ENCODE assay signal across 23 cellular contexts in genomic region chr19:3453840-3454239, GRCh38. TPM values are rescaled to one million over a fixed set of nuclear protein-coding genes. Genes with fewer than 3 reads are reported as not detected.
DNase-seq lines count a peak whose midpoint lies in the region; ATAC-seq, FAIRE-seq and TF ChIP-seq lines count a peak whose summit lies in the region.
"Had no signal": no experiment of that assay in that cellular context is flagged by ENCODE, and none has a peak within 500 bp of the region (broad histone marks: within the 10 kb centered on the region; RNA-seq: fewer than 3 reads in every experiment).

No MANE protein-coding gene starts in this region.

- no peak overlapping the region for H3K56ac ChIP-seq in H1 (replicated peaks; ENCODE audit: insufficient read length, low read depth, low read length)

- H2AFZ ChIP-seq in H1 (ENCODE audit: low read length) (no peak overlapping the region), osteoblast (ENCODE audit: low read length) (no peak overlapping the region), MM.1S (ENCODE audit: low read length) (no peak overlapping the region)
- H2AFZ ChIP-seq: GM23248 had no signal

- no peak overlapping the region for H3K4me2 ChIP-seq in H1 (ENCODE audit: insufficient read depth in 1 of 2, low read depth in 2 of 2, low read length in 2 of 2)
- H3K4me2 ChIP-seq in osteoblast (ENCODE audit: insufficient read depth, low read length): no peak overlapping the region
- no peak overlapping the region for H3K4me2 ChIP-seq in MM.1S (ENCODE audit: low read depth, low read length)

- no peaks in the 10 kb centered on the region for H3F3A ChIP-seq in MM.1S (ENCODE audit: insufficient read depth, low read length)

- CTCF ChIA-PET in H1 (lab: Charles Lee; ENCODE audit: partially characterized antibody): interaction anchor here (0.6 to 4.8 kb wide), 6 partner anchors 13 to 88 kb away, joined by 3 to 22 read pairs (median 3); no protein-coding TSS in a partner anchor

- POLR2A ChIA-PET in H1 (lab: Charles Lee; ENCODE audit: partially characterized antibody): no interaction called here

- H3K36me3 Mint-ChIP-seq in stimulated activated effector memory CD8-positive, alpha-beta T cell treated with anti-CD3 and anti-CD28 coated beads, Interleukin-12 subunit alpha, Interleukin-12 subunit beta, amount 100 ng/mL, for 72 hours: peaks cover 41% of the 10 kb centered on the region

- H3K79me1 ChIP-seq in H1 (ENCODE audit: low read depth, low read length): no peaks in the 10 kb centered on the region

- no peak for TF ChIP-seq RAD21 in H1 (IDR thresholded peaks at IDR 0.05 in 1 of 2, conservative IDR thresholded peaks at IDR 0.05 in 1 of 2; ENCODE audit: low read depth in 2 of 2, low read length in 2 of 2)

- no peak overlapping the region for H3K27ac Mint-ChIP-seq in stimulated activated effector memory CD8-positive, alpha-beta T cell treated with anti-CD3 and anti-CD28 coated beads, Interleukin-12 subunit alpha, Interleukin-12 subunit beta, amount 100 ng/mL, for 72 hours
- H3K27ac Mint-ChIP-seq: CD4-positive, alpha-beta T cell had no signal

- no peaks in the 10 kb centered on the region for H3K23me2 ChIP-seq in H1 (ENCODE audit: low read depth, low read length)

- no peak overlapping the region for H3K4me3 Mint-ChIP-seq in stimulated activated effector memory CD8-positive, alpha-beta T cell treated with anti-CD3 and anti-CD28 coated beads, Interleukin-12 subunit alpha, Interleukin-12 subunit beta, amount 100 ng/mL, for 72 hours
- H3K4me3 Mint-ChIP-seq: CD4-positive, alpha-beta T cell had no signal

- no peak for TF ChIP-seq CTCF in H1 (IDR thresholded peaks at IDR 0.05; ENCODE audit: control extremely low read depth in 1 of 3, insufficient read depth in 1 of 3, low read depth in 1 of 3, low read length in 3 of 3)
- TF ChIP-seq CTCF in osteoblast (IDR thresholded peaks at IDR 0.05; ENCODE audit: extremely low read depth, low read depth, low read length): no peak
- TF ChIP-seq CTCF in colonic mucosa (IDR thresholded peaks at IDR 0.05): no peak
- TF ChIP-seq CTCF in MM.1S (IDR thresholded peaks at IDR 0.05; ENCODE audit: low read length): no peak

- no peak overlapping the region for H2BK15ac ChIP-seq in H1 (ENCODE audit: low read length)

- no peaks in the 10 kb centered on the region for H3K9me3 Mint-ChIP-seq in stimulated activated effector memory CD8-positive, alpha-beta T cell treated with anti-CD3 and anti-CD28 coated beads, Interleukin-12 subunit alpha, Interleukin-12 subunit beta, amount 100 ng/mL, for 72 hours
- H3K9me3 Mint-ChIP-seq: CD4-positive, alpha-beta T cell had no signal

- TF ChIP-seq EP300 in H1 (IDR thresholded peaks at IDR 0.05; ENCODE audit: borderline replicate concordance in 1 of 2, low read depth in 2 of 2, low read length in 2 of 2): no peak

- H3K4me1 ChIP-seq in H1 (replicated peaks in 1 of 4; ENCODE audit: control insufficient read depth in 3 of 4, insufficient read depth in 4 of 4, low read length in 3 of 4): peaks cover 0 to 12% (median 7%) of the 10 kb centered on the region in 4 experiments; a peak in 6 of 7 replicates
- H3K4me1 ChIP-seq in osteoblast (ENCODE audit: insufficient read depth, low read length): peaks cover 29% of the 10 kb centered on the region
- H3K4me1 ChIP-seq in stomach smooth muscle (ENCODE audit: control insufficient read depth, insufficient read depth, low read length): peaks cover 25% of the 10 kb centered on the region
- no peaks in the 10 kb centered on the region for H3K4me1 ChIP-seq in colonic mucosa
- H3K4me1 ChIP-seq in MM.1S (ENCODE audit: low read length): peaks cover 21% of the 10 kb centered on the region
- H3K4me1 ChIP-seq: BE2C had no signal

- H3K27ac ChIP-seq in H1 (ENCODE audit: low read depth, low read length): no peak overlapping the region
- H3K27ac ChIP-seq in osteoblast (ENCODE audit: low read depth, low read length): peak overlapping the region; percentile 12
- H3K27ac ChIP-seq in stomach smooth muscle (ENCODE audit: low read length): peak overlapping the region; percentile 31
- H3K27ac ChIP-seq in colonic mucosa: no peak overlapping the region
- H3K27ac ChIP-seq in MM.1S (ENCODE audit: low read length): no peak overlapping the region
- H3K27ac ChIP-seq: SK-N-MC had no signal

- no peaks in the 10 kb centered on the region for H3K9me2 ChIP-seq in MM.1S (replicated peaks; ENCODE audit: insufficient read depth, low read length)

- no peak overlapping the region for H2BK5ac ChIP-seq in H1 (ENCODE audit: low read depth, low read length)

- H4K20me1 ChIP-seq in H1 (replicated peaks in 1 of 2; ENCODE audit: control insufficient read depth in 1 of 2, insufficient read depth in 2 of 2, low read length in 2 of 2): peaks cover 0 to 5% of the 10 kb centered on the region in 2 experiments
- peaks cover 46% of the 10 kb centered on the region for H4K20me1 ChIP-seq in osteoblast (ENCODE audit: insufficient read depth, low read length)
- no peaks in the 10 kb centered on the region for H4K20me1 ChIP-seq in MM.1S (ENCODE audit: insufficient read depth, low read length)

- ATAC-seq in stimulated activated effector memory CD8-positive, alpha-beta T cell treated with anti-CD3 and anti-CD28 coated beads, Interleukin-12 subunit alpha, Interleukin-12 subunit beta, amount 100 ng/mL, for 72 hours: no peak
- no peak for ATAC-seq in HG03097 (IDR thresholded peaks at IDR 0.05; ENCODE audit: low FRiP score, unreplicated experiment)
- ATAC-seq: HCT116, Panc1 had no signal

- no peak overlapping the region for H3K4ac ChIP-seq in H1 (replicated peaks; ENCODE audit: insufficient read length, low read depth, low read length)

- H3K4me3 ChIP-seq in H7 (ENCODE audit: insufficient read depth, low read depth, low read length): no peak overlapping the region
- H3K4me3 ChIP-seq in H1 (ENCODE audit: extremely low read depth in 1 of 4, insufficient read depth in 2 of 4, low read depth in 3 of 4, low read length in 4 of 4): no peak overlapping the region
- no peak overlapping the region for H3K4me3 ChIP-seq in osteoblast (ENCODE audit: insufficient read depth, low read length)
- no peak overlapping the region for H3K4me3 ChIP-seq in stomach smooth muscle (ENCODE audit: low read length in 2 of 2)
- no peak overlapping the region for H3K4me3 ChIP-seq in colonic mucosa
- no peak overlapping the region for H3K4me3 ChIP-seq in MM.1S (ENCODE audit: low read length)
- H3K4me3 ChIP-seq: GM23248, SK-N-MC had no signal

- peaks cover 9% of the 10 kb centered on the region for H3K4me1 Mint-ChIP-seq in stimulated activated effector memory CD8-positive, alpha-beta T cell treated with anti-CD3 and anti-CD28 coated beads, Interleukin-12 subunit alpha, Interleukin-12 subunit beta, amount 100 ng/mL, for 72 hours

- intact Hi-C loops in colonic mucosa (cut with DNase I): no loop called here

- H3K27me3 ChIP-seq in H7 (ENCODE audit: control insufficient read depth, insufficient read depth, low read length): peaks cover 6% of the 10 kb centered on the region; the same call in 1 of the 2 replicates
- H3K27me3 ChIP-seq in H1 (replicated peaks in 1 of 4; ENCODE audit: control insufficient read depth in 3 of 4, extremely low read depth in 1 of 4, insufficient read depth in 3 of 4, low read length in 3 of 4): peaks cover 2 to 17% (median 11%) of the 10 kb centered on the region in 4 experiments; a peak in 6 of 7 replicates
- no peaks in the 10 kb centered on the region for H3K27me3 ChIP-seq in osteoblast (ENCODE audit: insufficient read depth, low read length)
- H3K27me3 ChIP-seq in stomach smooth muscle (ENCODE audit: control insufficient read depth in 1 of 2, insufficient read depth in 2 of 2, low read length in 2 of 2): no peaks in the 10 kb centered on the region
- H3K27me3 ChIP-seq in colonic mucosa: no peaks in the 10 kb centered on the region
- peaks cover 73% of the 10 kb centered on the region for H3K27me3 ChIP-seq in MM.1S (replicated peaks; ENCODE audit: insufficient read depth, low read length)
- H3K27me3 ChIP-seq: BE2C had no signal

- no peak overlapping the region for H2BK20ac ChIP-seq in H1 (ENCODE audit: low read length)

- H2BK12ac ChIP-seq in H1 (ENCODE audit: low read depth, low read length): no peak overlapping the region

- no peak overlapping the region for H4K5ac ChIP-seq in H1 (ENCODE audit: insufficient read length, low read depth, low read length)

- peak overlapping the region; percentile 5; the same call in 1 of the 2 replicates for H4K8ac ChIP-seq in H1 (ENCODE audit: extremely low read depth, insufficient read depth, low read length)

- WGBS in H1 (ENCODE audit: extremely low coverage in 1 of 2, insufficient coverage in 1 of 2, insufficient read length in 1 of 2, insufficient replicate concordance in 2 of 2, low coverage in 1 of 2, low lambda C conversion rate in 2 of 2, missing lambda C conversion rate in 1 of 2), 2 experiments: 94% methylated on average over 17 of the region's 25 CpGs; no CpG with 5 or more reads in 1 of the 2 experiments

- H3K9ac ChIP-seq in H1 (replicated peaks in 1 of 4; ENCODE audit: extremely low read depth in 1 of 4, low read depth in 3 of 4, low read length in 3 of 4) (no peak overlapping the region), stomach smooth muscle (ENCODE audit: low read length in 2 of 2) (no peak overlapping the region), colonic mucosa (ENCODE audit: low read depth in 2 of 2, low read length in 2 of 2) (no peak overlapping the region), MM.1S (ENCODE audit: low read length) (no peak overlapping the region)
- H3K9ac ChIP-seq: GM23248 had no signal

- no peak for TF ChIP-seq POLR2A in H1 (IDR thresholded peaks at IDR 0.05; ENCODE audit: control extremely low read depth in 1 of 2, low read depth in 2 of 2, low read length in 2 of 2)

- no peak overlapping the region for H3K18ac ChIP-seq in H1 (ENCODE audit: extremely low read depth, low read length)

- H3K36me3 ChIP-seq in H7 (replicated peaks; ENCODE audit: control insufficient read depth, insufficient read depth, low read length): no peaks in the 10 kb centered on the region
- H3K36me3 ChIP-seq in H1 (ENCODE audit: control insufficient read depth in 2 of 4, insufficient read depth in 4 of 4, low read length in 3 of 4): no peaks in the 10 kb centered on the region
- peaks cover 46% of the 10 kb centered on the region for H3K36me3 ChIP-seq in osteoblast (ENCODE audit: insufficient read depth, low read length)
- H3K36me3 ChIP-seq in stomach smooth muscle (ENCODE audit: control insufficient read depth in 2 of 2, insufficient read depth in 2 of 2, low read length in 2 of 2): peaks cover 37 to 40% of the 10 kb centered on the region in 2 donors
- H3K36me3 ChIP-seq in colonic mucosa: no peaks in the 10 kb centered on the region
- H3K36me3 ChIP-seq in MM.1S (replicated peaks; ENCODE audit: insufficient read depth, low read length): no peaks in the 10 kb centered on the region

- DNase-seq in H7: peak; percentile 43
- DNase-seq in H1 (ENCODE audit: low read depth in 1 of 2, low spot score in 2 of 2): no peak
- DNase-seq in osteoblast (ENCODE audit: insufficient read length, low spot score, missing footprints): no peak
- DNase-seq in stimulated activated effector memory CD8-positive, alpha-beta T cell treated with anti-CD3 and anti-CD28 coated beads, Interleukin-12 subunit alpha, Interleukin-12 subunit beta, amount 100 ng/mL, for 72 hours (ENCODE audit: low spot score in 2 of 2): no peak
- no peak for DNase-seq in colonic mucosa
- no peak for DNase-seq in MM.1S
- DNase-seq: BE2C; Caco-2; CD4-positive, alpha-beta T cell; GM23248; NCI-H1092; NCI-H146; NCI-H2081; NCI-H2171 treated with DMSO at 0.1 percent for 48 hours had no signal

- H2AK5ac ChIP-seq in H1 (ENCODE audit: low read depth, low read length): no peak overlapping the region

- FAIRE-seq in H1 (lab: Jason Lieb, UNC): no peak
- FAIRE-seq: G401.6 had no signal

- H3K79me2 ChIP-seq in H1 (ENCODE audit: control insufficient read depth in 1 of 2, insufficient read depth in 2 of 2, low read length in 2 of 2) (no peaks in the 10 kb centered on the region), osteoblast (ENCODE audit: insufficient read depth, low read length) (peaks cover 68% of the 10 kb centered on the region), MM.1S (ENCODE audit: low read length) (no peaks in the 10 kb centered on the region)

- H4K91ac ChIP-seq in H1 (replicated peaks; ENCODE audit: insufficient read length, low read length): no peak overlapping the region

- no peak overlapping the region for H2BK120ac ChIP-seq in H1 (replicated peaks; ENCODE audit: low read depth, low read length)

- no peak overlapping the region for H3K14ac ChIP-seq in H1 (ENCODE audit: insufficient read length)

- H3K9me3 ChIP-seq in H1 (ENCODE audit: insufficient read depth in 2 of 2, low read depth in 1 of 2, low read length in 1 of 2) (no peaks in the 10 kb centered on the region), osteoblast (ENCODE audit: low read depth, low read length) (no peaks in the 10 kb centered on the region), stomach smooth muscle (ENCODE audit: control insufficient read depth in 2 of 2, low read length in 2 of 2) (no peaks in the 10 kb centered on the region), colonic mucosa (no peaks in the 10 kb centered on the region), MM.1S (replicated peaks; ENCODE audit: insufficient read depth, low read length) (no peaks in the 10 kb centered on the region)
- H3K9me3 ChIP-seq: BE2C, Caco-2 had no signal

- no peak overlapping the region for H3K23ac ChIP-seq in H1 (ENCODE audit: insufficient read length)

RNA-seq across cellular contexts. Expression of gene SMIM24, which starts 26.5 kb away (rescaled TPM):
- 6.0 and 10.9 TPM in 2 replicates for total RNA-seq in H7 (2014; rRNA removed; shearing (Covaris generic))
- 3.3 and 3.8 TPM in 2 replicates for total RNA-seq in H1 (2021; fragmentation: NEBNext Ultra II Directional; extraction: Animal tissue kit (Norgen Biotek cat#: 25700))
- 4.5 and 7.4 TPM in 2 replicates for polyA plus RNA-seq in H1 (2011; rRNA removed)
- polyA plus RNA-seq in H1 (2011; cell fraction: cytosol; rRNA removed): 8.6 TPM
- 5.1 TPM for polyA plus RNA-seq in H1 (2011; cell fraction: nucleus; rRNA removed)
- polyA plus RNA-seq in H1 (2012, experiment 1 of 2): 5.1 to 7.6 TPM (median 7.3 TPM) in 4 replicates
- 9.2 TPM for polyA plus RNA-seq in H1 (2012, experiment 2 of 2)
- polyA plus RNA-seq in H1 (2013, experiment 1 of 2): 9.3 TPM
- polyA plus RNA-seq in H1 (2013, experiment 2 of 2): 8.5 TPM
- polyA minus RNA-seq in H1 (2011; rRNA and poly(A)+ RNA removed): 1.1 and 3.4 TPM in 2 replicates
- not detected for polyA minus RNA-seq in H1 (2011; cell fraction: cytosol; rRNA and poly(A)+ RNA removed)
- 2.8 TPM for polyA minus RNA-seq in H1 (2011; cell fraction: nucleus; rRNA and poly(A)+ RNA removed)
- total RNA-seq in osteoblast: not detected in 2 replicates
- total RNA-seq in colonic mucosa: 10 to 100 TPM; 16.1 to 59.0 TPM
- total RNA-seq: A172; CD4-positive, alpha-beta T cell; GM23248; M059J; NCI-H460 had no signal
- polyA plus RNA-seq: GM23248 had no signal

RNA-seq across cellular contexts. Expression of gene SMIM44, which starts 29.4 kb away (rescaled TPM):
- not detected in 2 replicates for total RNA-seq in H7 (2014; rRNA removed; shearing (Covaris generic))
- not detected in 2 replicates for total RNA-seq in H1 (2021; fragmentation: NEBNext Ultra II Directional; extraction: Animal tissue kit (Norgen Biotek cat#: 25700))
- not detected in 2 replicates for polyA plus RNA-seq in H1 (2011; rRNA removed)
- not detected for polyA plus RNA-seq in H1 (2011; cell fraction: cytosol; rRNA removed)
- polyA plus RNA-seq in H1 (2011; cell fraction: nucleus; rRNA removed): not detected
- polyA plus RNA-seq in H1 (2012, experiment 1 of 2): not detected in 4 replicates
- polyA plus RNA-seq in H1 (2012, experiment 2 of 2): not detected
- polyA plus RNA-seq in H1 (2013, experiment 1 of 2): not detected
- not detected for polyA plus RNA-seq in H1 (2013, experiment 2 of 2)
- polyA minus RNA-seq in H1 (2011; rRNA and poly(A)+ RNA removed): not detected in 2 replicates
- polyA minus RNA-seq in H1 (2011; cell fraction: cytosol; rRNA and poly(A)+ RNA removed): not detected
- polyA minus RNA-seq in H1 (2011; cell fraction: nucleus; rRNA and poly(A)+ RNA removed): not detected
- not detected in 2 replicates for total RNA-seq in osteoblast
- 1 to 10 TPM; 4.3 to 6.2 TPM for total RNA-seq in colonic mucosa
- total RNA-seq: A172; Caco-2; CD4-positive, alpha-beta T cell; GM23248; M059J; NCI-H460 had no signal
- polyA plus RNA-seq: GM23248 had no signal

RNA-seq across cellular contexts. Expression of gene DOHH, which starts 46.6 kb away (rescaled TPM):
- 24.1 and 32.1 TPM in 2 replicates for total RNA-seq in H7 (2014; rRNA removed; shearing (Covaris generic))
- 17.7 and 19.1 TPM in 2 replicates for total RNA-seq in H1 (2021; fragmentation: NEBNext Ultra II Directional; extraction: Animal tissue kit (Norgen Biotek cat#: 25700))
- polyA plus RNA-seq in H1 (2011; rRNA removed): 7.3 and 12.7 TPM in 2 replicates
- 15.9 TPM for polyA plus RNA-seq in H1 (2011; cell fraction: cytosol; rRNA removed)
- polyA plus RNA-seq in H1 (2011; cell fraction: nucleus; rRNA removed): 11.2 TPM
- polyA plus RNA-seq in H1 (2012, experiment 1 of 2): 10.4 to 19.5 TPM (median 17.7 TPM) in 4 replicates
- 10.3 TPM for polyA plus RNA-seq in H1 (2012, experiment 2 of 2)
- polyA plus RNA-seq in H1 (2013, experiment 1 of 2): 5.3 TPM
- 5.6 TPM for polyA plus RNA-seq in H1 (2013, experiment 2 of 2)
- 2.0 and 2.4 TPM in 2 replicates for polyA minus RNA-seq in H1 (2011; rRNA and poly(A)+ RNA removed)
- 8.9 TPM for polyA minus RNA-seq in H1 (2011; cell fraction: cytosol; rRNA and poly(A)+ RNA removed)
- polyA minus RNA-seq in H1 (2011; cell fraction: nucleus; rRNA and poly(A)+ RNA removed): 8.9 TPM
- 7.7 and 8.3 TPM in 2 replicates for total RNA-seq in osteoblast
- total RNA-seq in colonic mucosa: 10 to 100 TPM in 1 of 2 donors, 1 to 10 TPM in 1; 9.5 to 24.4 TPM

RNA-seq across cellular contexts. Expression of gene FZR1, which starts 52.3 kb away (rescaled TPM):
- total RNA-seq in H7 (2014; rRNA removed; shearing (Covaris generic)): 71.6 and 76.6 TPM in 2 replicates
- total RNA-seq in H1 (2021; fragmentation: NEBNext Ultra II Directional; extraction: Animal tissue kit (Norgen Biotek cat#: 25700)): 35.5 and 36.9 TPM in 2 replicates
- polyA plus RNA-seq in H1 (2011; rRNA removed): 21.6 and 35.0 TPM in 2 replicates
- 24.1 TPM for polyA plus RNA-seq in H1 (2011; cell fraction: cytosol; rRNA removed)
- 109 TPM for polyA plus RNA-seq in H1 (2011; cell fraction: nucleus; rRNA removed)
- 26.5 to 36.4 TPM (median 30.8 TPM) in 4 replicates for polyA plus RNA-seq in H1 (2012, experiment 1 of 2)
- polyA plus RNA-seq in H1 (2012, experiment 2 of 2): 19.9 TPM
- 21.4 TPM for polyA plus RNA-seq in H1 (2013, experiment 1 of 2)
- polyA plus RNA-seq in H1 (2013, experiment 2 of 2): 20.2 TPM
- polyA minus RNA-seq in H1 (2011; rRNA and poly(A)+ RNA removed): 20.4 and 21.5 TPM in 2 replicates
- polyA minus RNA-seq in H1 (2011; cell fraction: cytosol; rRNA and poly(A)+ RNA removed): 32.5 TPM
- 35.9 TPM for polyA minus RNA-seq in H1 (2011; cell fraction: nucleus; rRNA and poly(A)+ RNA removed)
- total RNA-seq in osteoblast (36.6 and 39.5 TPM in 2 replicates), colonic mucosa (10 to 100 TPM; 45.8 to 62.5 TPM)

Comparison
In these comparisons a context has a peak if more than half of its experiments do, and no peak if none do; other contexts are left out.
1. H3K27ac ChIP-seq: peak in osteoblast (single experiment) and stomach smooth muscle (single experiment); none in H1 (single experiment), colonic mucosa (single experiment) and MM.1S (single experiment).